ENCODE assay signal across 15 cellular contexts in genomic region chr1:199122532-199123311, GRCh38.
DNase-seq lines count a peak whose midpoint lies in the region; ATAC-seq and TF ChIP-seq lines count a peak whose summit lies in the region.
"Had no signal": no experiment of that assay in that cellular context is flagged by ENCODE, and none has a peak within 500 bp of the region (broad histone marks: within the 10 kb centered on the region; RNA-seq: fewer than 3 reads in every experiment).

No MANE protein-coding gene starts in this region.

- intact Hi-C loops in activated B cell treated with CpG ODN at 0.5 μM for 24 hours (cut with micrococcal nuclease), result no loop called here

- H3K36me3 ChIP-seq in neuronal stem cell (replicated peaks in 1 of 2; ENCODE audit: control insufficient read depth in 2 of 2, insufficient read depth in 2 of 2, low read length in 2 of 2), result no peaks in the 10 kb centered on the region
- H3K36me3 ChIP-seq: ovary, vagina had no signal

- H3K4me1 ChIP-seq in foreskin keratinocyte, result peaks cover 14% of the 10 kb centered on the region
- no peaks in the 10 kb centered on the region for H3K4me1 ChIP-seq in neuronal stem cell (ENCODE audit: control insufficient read depth in 2 of 2, insufficient read depth in 1 of 2, low read depth in 1 of 2, low read length in 2 of 2)
- H3K4me1 ChIP-seq: vagina had no signal

- no peak overlapping the region for H4K8ac ChIP-seq in neuronal stem cell (ENCODE audit: low read depth, low read length)

- no peak overlapping the region for H2AK5ac ChIP-seq in neuronal stem cell (ENCODE audit: low read depth, low read length)

- H4K91ac ChIP-seq in neuronal stem cell (ENCODE audit: low read depth, low read length, poor library complexity), result no peak overlapping the region

- no peak overlapping the region for H3K18ac ChIP-seq in neuronal stem cell (ENCODE audit: low read length)

- no peak overlapping the region for H2AFZ ChIP-seq in neuronal stem cell (ENCODE audit: low read length)

- H3K4me1 Mint-ChIP-seq in activated B cell treated with CpG ODN at 0.5 μM for 24 hours, result no peaks in the 10 kb centered on the region
- H3K4me1 Mint-ChIP-seq: activated CD4-positive, alpha-beta memory T cell treated with anti-CD3 and anti-CD28 coated beads, Interleukin-2, amount 10 ng/mL, durations not matched to agents 7 days and 5 days; T-helper 17 cell had no signal

- no peak overlapping the region for H2BK12ac ChIP-seq in neuronal stem cell (ENCODE audit: low read length)

- no peak overlapping the region for H3K23ac ChIP-seq in neuronal stem cell (ENCODE audit: low read depth, low read length, poor library complexity)

- H3K27me3 ChIP-seq in foreskin keratinocyte (no peaks in the 10 kb centered on the region), neuronal stem cell (ENCODE audit: control insufficient read depth in 3 of 3, insufficient read depth in 3 of 3, low read depth in 1 of 3, low read length in 3 of 3) (no peaks in the 10 kb centered on the region)
- H3K27me3 ChIP-seq: ovary, vagina had no signal

- no peak overlapping the region for H3K14ac ChIP-seq in neuronal stem cell (ENCODE audit: low read length)

- peak; percentile 49 for ATAC-seq in activated B cell treated with CpG ODN at 0.5 μM for 24 hours (ENCODE audit: low read depth)
- ATAC-seq in foreskin keratinocyte, result peak; percentile 98
- no peak for ATAC-seq in left lobe of liver
- ATAC-seq: T-helper 17 cell had no signal

- no peak for TF ChIP-seq CTCF in AG09309 (IDR thresholded peaks at IDR 0.05; ENCODE audit: control insufficient read depth, insufficient read depth, low read depth, low read length, missing control alignments)
- no peak for TF ChIP-seq CTCF in activated B cell treated with CpG ODN at 0.5 μM for 24 hours (IDR thresholded peaks at IDR 0.05)
- TF ChIP-seq CTCF in foreskin keratinocyte (conservative IDR thresholded peaks at IDR 0.05), result no peak
- TF ChIP-seq CTCF in GM20000 (IDR thresholded peaks at IDR 0.05; ENCODE audit: extremely low read depth, missing control alignments), result no peak

- CTCF ChIA-PET in activated B cell treated with CpG ODN at 0.5 μM for 24 hours (lab: Charles Lee), result interaction anchor here (1.0 to 2.5 kb wide), 2 partner anchors 10 to 23 kb away, joined by 3 to 9 read pairs; no protein-coding TSS in a partner anchor

- no peaks in the 10 kb centered on the region for H3K9me3 ChIP-seq in neuronal stem cell (replicated peaks in 1 of 2; ENCODE audit: control insufficient read depth in 2 of 2, insufficient read depth in 1 of 2, low read depth in 1 of 2, low read length in 2 of 2)
- H3K9me3 ChIP-seq: ovary, vagina had no signal

- no peaks in the 10 kb centered on the region for H3K79me1 ChIP-seq in neuronal stem cell (ENCODE audit: low read depth, low read length)

- no peak overlapping the region for H3K4me3 Mint-ChIP-seq in activated B cell treated with CpG ODN at 0.5 μM for 24 hours
- H3K4me3 Mint-ChIP-seq: activated CD4-positive, alpha-beta memory T cell treated with anti-CD3 and anti-CD28 coated beads, Interleukin-2, amount 10 ng/mL, durations not matched to agents 7 days and 5 days; T-helper 17 cell had no signal

- no peaks in the 10 kb centered on the region for H3K27me3 Mint-ChIP-seq in activated B cell treated with CpG ODN at 0.5 μM for 24 hours
- H3K27me3 Mint-ChIP-seq: activated CD4-positive, alpha-beta memory T cell treated with anti-CD3 and anti-CD28 coated beads, Interleukin-2, amount 10 ng/mL, durations not matched to agents 7 days and 5 days; T-helper 17 cell had no signal

- no peak overlapping the region for H2BK5ac ChIP-seq in neuronal stem cell (ENCODE audit: low read length)

- POLR2A ChIA-PET in activated B cell treated with CpG ODN at 0.5 μM for 24 hours (lab: Charles Lee), result no interaction called here

- no peak overlapping the region for H3K4me2 ChIP-seq in neuronal stem cell (ENCODE audit: insufficient read depth, low read length, poor library complexity, severe bottlenecking)

- H3K27ac ChIP-seq in foreskin keratinocyte, result peak overlapping the region; percentile 48
- H3K27ac ChIP-seq in neuronal stem cell (replicated peaks; ENCODE audit: low read length), result no peak overlapping the region
- H3K27ac ChIP-seq: HL-60, ovary, vagina had no signal

- DNase-seq in AG09309 (ENCODE audit: low read depth) (peak; percentile 28), HS-5 (ENCODE audit: low read depth) (peak; percentile 40), activated B cell treated with CpG ODN at 0.5 μM for 24 hours (no peak), foreskin keratinocyte (peak; percentile 66 to 82), GM20000 (ENCODE audit: low spot score) (no peak), neuronal stem cell (ENCODE audit: low spot score) (no peak), NOMO-1 treated with dmso at 0.1 percent for 144 hours (lab: John Stamatoyannopoulos, UW; ENCODE audit: unreplicated experiment) (no peak), left lobe of liver (ENCODE audit: low spot score) (no peak)
- DNase-seq: activated CD4-positive, alpha-beta memory T cell treated with anti-CD3 and anti-CD28 coated beads, Interleukin-2, amount 10 ng/mL, durations not matched to agents 7 days and 5 days; amniotic stem cell; NCI-H774; ovary; T-helper 17 cell had no signal

- H3K4me3 ChIP-seq in AG09309 (ENCODE audit: control insufficient read depth, low read depth, low read length) (no peak overlapping the region), neuronal stem cell (ENCODE audit: low read length in 2 of 2) (no peak overlapping the region)
- H3K4me3 ChIP-seq: ovary, vagina had no signal

- H3K36me3 Mint-ChIP-seq in activated B cell treated with CpG ODN at 0.5 μM for 24 hours (ENCODE audit: low read depth), result no peaks in the 10 kb centered on the region

- H3K9ac ChIP-seq in neuronal stem cell (ENCODE audit: low read depth, low read length, poor library complexity), result no peak overlapping the region

- H3K4ac ChIP-seq in neuronal stem cell (ENCODE audit: low read length), result no peak overlapping the region

- H3K27ac Mint-ChIP-seq in activated B cell treated with CpG ODN at 0.5 μM for 24 hours, result no peak overlapping the region
- H3K27ac Mint-ChIP-seq: activated CD4-positive, alpha-beta memory T cell treated with anti-CD3 and anti-CD28 coated beads, Interleukin-2, amount 10 ng/mL, durations not matched to agents 7 days and 5 days; T-helper 17 cell had no signal

- no peak overlapping the region for H2BK120ac ChIP-seq in neuronal stem cell (ENCODE audit: low read depth, low read length)

- no peaks in the 10 kb centered on the region for H3K9me3 Mint-ChIP-seq in activated B cell treated with CpG ODN at 0.5 μM for 24 hours
- H3K9me3 Mint-ChIP-seq: activated CD4-positive, alpha-beta memory T cell treated with anti-CD3 and anti-CD28 coated beads, Interleukin-2, amount 10 ng/mL, durations not matched to agents 7 days and 5 days had no signal

- no peak overlapping the region for H2BK15ac ChIP-seq in neuronal stem cell (ENCODE audit: low read length)

Comparison
In these comparisons a context has a peak if more than half of its experiments do, and no peak if none do; other contexts are left out.
1. DNase-seq: peak in AG09309 (single experiment), HS-5 (single experiment) and foreskin keratinocyte (2 of 2); none in activated B cell treated with CpG ODN at 0.5 μM for 24 hours (single experiment), GM20000 (single experiment), neuronal stem cell (single experiment), NOMO-1 treated with dmso at 0.1 percent for 144 hours (single experiment) and left lobe of liver (single experiment).